In genomic region chr16:81778861-81779539, GRCh38 we compare ENCODE assay signal across 8 cellular contexts. TPM values are rescaled to one million over a fixed set of nuclear protein-coding genes. Genes with fewer than 3 reads are reported as not detected.
DNase-seq lines count a peak whose midpoint lies in the region; ATAC-seq lines count a peak whose summit lies in the region.

PLCG2 (plus strand) TSS chr16:81779291; CDS start chr16:81785990, 6,699 bp downstream.

- peak within 1 kb of the TSS; percentile 73 for H3K4me3 Mint-ChIP-seq in activated CD4-positive, alpha-beta memory T cell treated with anti-CD3 and anti-CD28 coated beads for 36 hours
- peak within 1 kb of the TSS; percentile 91 to 92 for H3K4me3 Mint-ChIP-seq in effector memory CD8-positive, alpha-beta T cell

- H3K27ac Mint-ChIP-seq in activated CD4-positive, alpha-beta memory T cell treated with anti-CD3 and anti-CD28 coated beads for 36 hours: no peak within 1 kb of the TSS
- peak within 1 kb of the TSS; percentile 85 to 89 for H3K27ac Mint-ChIP-seq in effector memory CD8-positive, alpha-beta T cell

- peak within 1 kb of the TSS; percentile 72 for H3K4me3 ChIP-seq in mononuclear cell (ENCODE audit: low read length)

- intact Hi-C loops in activated CD4-positive, alpha-beta memory T cell treated with anti-CD3 and anti-CD28 coated beads for 36 hours (cut with micrococcal nuclease): loop anchor here (2.0 kb wide), 1 partner anchor 32 kb away; no protein-coding TSS in a partner anchor

- peak; percentile 42 for DNase-seq in NCI-H510A treated with DMSO at 0.1 percent for 48 hours (lab: John Stamatoyannopoulos, UW)
- DNase-seq in NCI-H510A (lab: John Stamatoyannopoulos, UW): no peak
- peak; percentile 46 for DNase-seq in NCI-H2196 (lab: John Stamatoyannopoulos, UW; ENCODE audit: unreplicated experiment)
- DNase-seq in activated CD4-positive, alpha-beta memory T cell treated with anti-CD3 and anti-CD28 coated beads for 36 hours: peak; percentile 82
- DNase-seq in effector memory CD8-positive, alpha-beta T cell: peak; percentile 72 to 80 (median 77)
- peak; percentile 39 to 55 for DNase-seq in stimulated activated CD8-positive, alpha-beta memory T cell treated with anti-CD3 and anti-CD28 coated beads, Interleukin-4, amount 100 ng/mL, for 4 hours (ENCODE audit: low read depth in 2 of 2, low spot score in 1 of 2)

- POLR2A ChIA-PET in activated CD4-positive, alpha-beta memory T cell treated with anti-CD3 and anti-CD28 coated beads for 36 hours (lab: Charles Lee): no interaction called here

- H3K4me1 ChIP-seq in mononuclear cell (ENCODE audit: insufficient read depth, low read length): peaks cover 53% of the 10 kb centered on the region

- no peaks in the 10 kb centered on the region for H3K9me3 Mint-ChIP-seq in activated CD4-positive, alpha-beta memory T cell treated with anti-CD3 and anti-CD28 coated beads for 36 hours
- H3K9me3 Mint-ChIP-seq in effector memory CD8-positive, alpha-beta T cell: no peaks in the 10 kb centered on the region

- no peaks in the 10 kb centered on the region for H3K27me3 ChIP-seq in mononuclear cell (ENCODE audit: insufficient read depth, low read length)

- no peaks in the 10 kb centered on the region for H3K36me3 Mint-ChIP-seq in activated CD4-positive, alpha-beta memory T cell treated with anti-CD3 and anti-CD28 coated beads for 36 hours
- peaks cover 13% of the 10 kb centered on the region for H3K36me3 Mint-ChIP-seq in effector memory CD8-positive, alpha-beta T cell (ENCODE audit: insufficient read depth)

- CTCF ChIA-PET in activated CD4-positive, alpha-beta memory T cell treated with anti-CD3 and anti-CD28 coated beads for 36 hours (lab: Charles Lee): interaction anchor here (0.8 to 1.6 kb wide), 3 partner anchors 19 to 743 kb away, joined by 3 read pairs; partner anchors contain the start of gene ATMIN

- H3K4me1 Mint-ChIP-seq in activated CD4-positive, alpha-beta memory T cell treated with anti-CD3 and anti-CD28 coated beads for 36 hours (ENCODE audit: low read depth): peaks cover 10% of the 10 kb centered on the region
- H3K4me1 Mint-ChIP-seq in effector memory CD8-positive, alpha-beta T cell (ENCODE audit: low read depth in 2 of 2): peaks cover 23 to 30% of the 10 kb centered on the region in 2 donors

- peak; percentile 78 for ATAC-seq in HG02840 (IDR thresholded peaks at IDR 0.05; ENCODE audit: low FRiP score, unreplicated experiment)
- peak; percentile 98 for ATAC-seq in effector memory CD8-positive, alpha-beta T cell (replicated peaks)

- no peaks in the 10 kb centered on the region for H3K9me3 ChIP-seq in mononuclear cell (ENCODE audit: low read depth, low read length)

- peaks cover 36% of the 10 kb centered on the region for H3K27me3 Mint-ChIP-seq in activated CD4-positive, alpha-beta memory T cell treated with anti-CD3 and anti-CD28 coated beads for 36 hours
- H3K27me3 Mint-ChIP-seq in effector memory CD8-positive, alpha-beta T cell: peaks cover 0 to 29% of the 10 kb centered on the region in 2 donors

RNA-seq across cellular contexts. Expression of gene PLCG2, which starts in this region (rescaled TPM):
- 10 to 100 TPM in 1 of 2 experiments, 1 to 10 TPM in 1; 8.3 to 10.6 TPM for total RNA-seq in activated CD4-positive, alpha-beta memory T cell treated with anti-CD3 and anti-CD28 coated beads for 36 hours
- 31.9 TPM for total RNA-seq in mononuclear cell
